9 cellular contexts compared by ENCODE assay signal in genomic region chr6:143678980-143679379, GRCh38. TPM values are rescaled to one million over a fixed set of nuclear protein-coding genes. Genes with fewer than 3 reads are reported as not detected.
DNase-seq lines count a peak whose midpoint lies in the region; ATAC-seq and TF ChIP-seq lines count a peak whose summit lies in the region.
"Had no signal": no experiment of that assay in that cellular context is flagged by ENCODE, and none has a peak within 500 bp of the region (broad histone marks: within the 10 kb centered on the region; RNA-seq: fewer than 3 reads in every experiment).

No MANE protein-coding gene starts in this region.

- peak overlapping the region; percentile 62 for H3K4me3 ChIP-seq in AG09309 (ENCODE audit: control insufficient read depth, low read depth, low read length)

- ATAC-seq in naive B cell (ENCODE audit: low read depth in 2 of 2) (no peak), GM21737 (IDR thresholded peaks at IDR 0.05; ENCODE audit: unreplicated experiment) (no peak), GM18907 (IDR thresholded peaks at IDR 0.05; ENCODE audit: unreplicated experiment) (no peak)

- no peak for DNase-seq in AG09309 (ENCODE audit: low read depth)
- DNase-seq in NCI-H69 (lab: John Stamatoyannopoulos, UW) = peak; percentile 57
- DNase-seq in dermis blood vessel endothelial cell = peak; percentile 44
- no peak for DNase-seq in naive B cell
- DNase-seq in NCI-H187 treated with DMSO at 0.1 percent for 48 hours (lab: John Stamatoyannopoulos, UW) = no peak
- no peak for DNase-seq in GM20000 (ENCODE audit: low spot score)
- DNase-seq: NCI-H1092 had no signal

- peaks cover 5 to 16% of the 10 kb centered on the region in 2 donors for H3K36me3 Mint-ChIP-seq in naive B cell

- peaks cover 0 to 17% (median 5%) of the 10 kb centered on the region in 3 donors for H3K4me1 Mint-ChIP-seq in naive B cell

- no peak for TF ChIP-seq CTCF in AG09309 (IDR thresholded peaks at IDR 0.05; ENCODE audit: control insufficient read depth, insufficient read depth, low read depth, low read length, missing control alignments)
- no peak for TF ChIP-seq CTCF in GM20000 (IDR thresholded peaks at IDR 0.05; ENCODE audit: extremely low read depth, missing control alignments)

- H3K27me3 Mint-ChIP-seq in naive B cell = peaks cover 24 to 54% (median 49%) of the 10 kb centered on the region in 3 donors

- no peak overlapping the region for H3K27ac Mint-ChIP-seq in naive B cell

- peaks cover 5 to 28% (median 17%) of the 10 kb centered on the region in 7 donors for H3K9me3 Mint-ChIP-seq in naive B cell

- H3K4me3 Mint-ChIP-seq in naive B cell = peak overlapping the region in 7 of 8 donors; percentile 61 to 84 (median 78)

RNA-seq across cellular contexts. Expression of gene PHACTR2, which starts 1.2 kb away (rescaled TPM):
- 199 and 230 TPM in 2 replicates for total RNA-seq in dermis blood vessel endothelial cell
- 1 to 10 TPM in 5 of 6 donors, under 1 TPM in 1; 0.05 to 3.5 (median 1.5) TPM for polyA plus RNA-seq in naive B cell (ENCODE audit: low read depth in 6 of 6)

Comparison
In these comparisons a context has a peak if more than half of its experiments do, and no peak if none do; other contexts are left out.
1. DNase-seq: peak in NCI-H69 (single experiment) and dermis blood vessel endothelial cell (single experiment); none in AG09309 (single experiment), naive B cell (single experiment), NCI-H187 treated with DMSO at 0.1 percent for 48 hours (single experiment) and GM20000 (single experiment).